17 cellular contexts compared by ENCODE assay signal in genomic region chr14:94124582-94125377, GRCh38. TPM values are rescaled to one million over a fixed set of nuclear protein-coding genes. Genes with fewer than 3 reads are reported as not detected.
DNase-seq lines count a peak whose midpoint lies in the region; ATAC-seq and TF ChIP-seq lines count a peak whose summit lies in the region.
"Had no signal": no experiment of that assay in that cellular context is flagged by ENCODE, and none has a peak within 500 bp of the region (broad histone marks: within the 10 kb centered on the region; RNA-seq: fewer than 3 reads in every experiment).

No MANE protein-coding gene starts in this region.

- no peak overlapping the region for H4K5ac ChIP-seq in H9 (ENCODE audit: insufficient read length, low read depth, low read length)

- peaks cover 22% of the 10 kb centered on the region for H3K9me3 ChIP-seq in BLaER1
- H3K9me3 ChIP-seq in H9 (ENCODE audit: control insufficient read depth, low read depth, low read length), result no peaks in the 10 kb centered on the region
- H3K9me3 ChIP-seq in sigmoid colon, result peaks cover 0 to 5% (median 3%) of the 10 kb centered on the region in 4 donors
- peaks cover 0 to 28% (median 14%) of the 10 kb centered on the region in 8 donors for H3K9me3 ChIP-seq in spleen
- peaks cover 0 to 2% (median 0%) of the 10 kb centered on the region in 4 donors for H3K9me3 ChIP-seq in upper lobe of left lung

- H3K4ac ChIP-seq in H9 (ENCODE audit: low read depth, low read length), result no peak overlapping the region

- no peak overlapping the region for H2BK15ac ChIP-seq in H9 (ENCODE audit: low read depth, low read length)

- H3K4me1 ChIP-seq in BLaER1 (peaks cover 18% of the 10 kb centered on the region), H9 (ENCODE audit: insufficient read depth, low read length) (no peaks in the 10 kb centered on the region; the same call in 1 of the 2 replicates), sigmoid colon (peaks cover 0 to 12% (median 8%) of the 10 kb centered on the region in 4 donors), spleen (peaks cover 0 to 17% (median 8%) of the 10 kb centered on the region in 6 donors), upper lobe of left lung (peaks cover 1 to 13% (median 9%) of the 10 kb centered on the region in 4 donors)

- H3K4me3 ChIP-seq in BLaER1 (no peak overlapping the region), epithelial cell of esophagus (ENCODE audit: low read length) (no peak overlapping the region), sigmoid colon (no peak overlapping the region), spleen (no peak overlapping the region), upper lobe of left lung (no peak overlapping the region)

- H3K27ac Mint-ChIP-seq in H9, result no peak overlapping the region

- no peak overlapping the region for H3K4me3 Mint-ChIP-seq in H9

- H2BK5ac ChIP-seq in H9 (ENCODE audit: insufficient read length, low read length), result no peak overlapping the region

- no peak overlapping the region for H2BK20ac ChIP-seq in H9 (ENCODE audit: low read depth, low read length, poor library complexity, severe bottlenecking)

- TF ChIP-seq EP300 in sigmoid colon (IDR thresholded peaks at IDR 0.05) (no peak), upper lobe of left lung (IDR thresholded peaks at IDR 0.05) (no peak)

- no peak for ATAC-seq in upper lobe of left lung (ENCODE audit: low FRiP score in 2 of 2)

- H4K91ac ChIP-seq in H9 (ENCODE audit: insufficient read length, low read depth, low read length), result no peak overlapping the region

- no peaks in the 10 kb centered on the region for H3K79me2 ChIP-seq in H9 (ENCODE audit: insufficient read depth, low read length)

- no peaks in the 10 kb centered on the region for H3K36me3 Mint-ChIP-seq in H9 (ENCODE audit: insufficient read depth in 1 of 3, low read depth in 3 of 3)

- H3K27me3 ChIP-seq in BLaER1, result no peaks in the 10 kb centered on the region
- no peaks in the 10 kb centered on the region for H3K27me3 ChIP-seq in H9 (ENCODE audit: insufficient read depth, low read length)
- H3K27me3 ChIP-seq in sigmoid colon, result no peaks in the 10 kb centered on the region
- no peaks in the 10 kb centered on the region for H3K27me3 ChIP-seq in spleen (replicated peaks in 1 of 7)
- no peaks in the 10 kb centered on the region for H3K27me3 ChIP-seq in upper lobe of left lung

- H3K79me1 ChIP-seq in H9 (ENCODE audit: insufficient read depth, low read depth, low read length, poor library complexity, severe bottlenecking), result no peaks in the 10 kb centered on the region

- no peak overlapping the region for H2AK5ac ChIP-seq in H9 (ENCODE audit: insufficient read length, low read length)

- H3T11ph ChIP-seq in H9 (ENCODE audit: low read length), result no peak overlapping the region

- H2BK120ac ChIP-seq in H9 (ENCODE audit: low read depth, low read length, poor library complexity, severe bottlenecking), result no peak overlapping the region

- H3K27me3 Mint-ChIP-seq in H9 (ENCODE audit: low read depth), result peaks cover 28% of the 10 kb centered on the region

- H4K20me1 ChIP-seq in BLaER1 (no peaks in the 10 kb centered on the region), H9 (ENCODE audit: control insufficient read depth, insufficient read depth, insufficient read length) (no peaks in the 10 kb centered on the region)

- no peak overlapping the region for H4K8ac ChIP-seq in H9 (replicated peaks; ENCODE audit: insufficient read length, low read depth, low read length)

- no peak for TF ChIP-seq POLR2A in sigmoid colon (IDR thresholded peaks at IDR 0.05)
- no peak for TF ChIP-seq POLR2A in spleen (IDR thresholded peaks at IDR 0.05)
- no peak for TF ChIP-seq POLR2A in upper lobe of left lung (IDR thresholded peaks at IDR 0.05)

- WGBS in H9 (ENCODE audit: extremely low coverage, insufficient read length, low lambda C conversion rate), result no CpG with 5 or more reads among the region's 9 CpGs
- WGBS in sigmoid colon, 2 donors, result 92 to 96% methylated on average over 9 of the region's 9 CpGs
- 84 to 91% (median 89%) methylated on average over 9 of the region's 9 CpGs for WGBS in spleen, 5 donors
- WGBS in upper lobe of left lung, 2 donors, result 84 to 94% methylated on average over 8 to 9 of the region's 9 CpGs

- no peak overlapping the region for H2AFZ ChIP-seq in H9 (ENCODE audit: low read length)

- no peak overlapping the region for H3K27ac ChIP-seq in BLaER1
- no peak overlapping the region for H3K27ac ChIP-seq in H9 (ENCODE audit: insufficient read length, low read depth, low read length)
- H3K27ac ChIP-seq in sigmoid colon, result no peak overlapping the region
- no peak overlapping the region for H3K27ac ChIP-seq in spleen
- no peak overlapping the region for H3K27ac ChIP-seq in upper lobe of left lung
- H3K27ac ChIP-seq: RWPE1 had no signal

- no peak overlapping the region for H3K18ac ChIP-seq in H9 (ENCODE audit: insufficient read length, low read depth, low read length)

- no peak overlapping the region for H3K9ac ChIP-seq in BLaER1
- no peak overlapping the region for H3K9ac ChIP-seq in H9 (ENCODE audit: extremely low read depth, insufficient read length, low read length)

- peaks cover 9% of the 10 kb centered on the region in 2 experiments for H3K4me1 Mint-ChIP-seq in H9

- DNase-seq in H9 (peak; percentile 14), epithelial cell of esophagus (ENCODE audit: low read depth) (peak; percentile 22), sigmoid colon (peak; percentile 43), T-helper 1 cell (no peak), spleen (no peak), upper lobe of left lung (no peak)
- DNase-seq: CD8-positive, alpha-beta memory T cell; GF-D8; HCEC 1CT; NCI-H1436 treated with DMSO at 0.1 percent for 48 hours; NCI-H2081 treated with DMSO at 0.1 percent for 48 hours; NCI-H2227 treated with DMSO at 0.1 percent for 48 hours; NCI-H69; NK-92 treated with Interleukin-12 subunit alpha and Interleukin-12 subunit beta, amount 100 ng/mL, for 24 hours; OCI-M1 had no signal

- H3K36me3 ChIP-seq in BLaER1 (no peaks in the 10 kb centered on the region; the same call in 1 of the 2 replicates), sigmoid colon (no peaks in the 10 kb centered on the region), spleen (peaks cover 0 to 16% (median 0%) of the 10 kb centered on the region in 6 donors), upper lobe of left lung (no peaks in the 10 kb centered on the region)

- H3K56ac ChIP-seq in H9 (ENCODE audit: insufficient read length, low read depth, low read length), result no peak overlapping the region

- no peak overlapping the region for H3K23ac ChIP-seq in H9 (ENCODE audit: insufficient read length, low read depth, low read length)

- H3K9me3 Mint-ChIP-seq in H9, result peaks cover 6% of the 10 kb centered on the region in 2 experiments; a peak in 2 of 5 replicates

- intact Hi-C loops in sigmoid colon (cut with DNase I), result no loop called here
- intact Hi-C loops in spleen (cut with DNase I; ENCODE audit: low total_unique reads), result no loop called here

- H3K4me2 ChIP-seq in BLaER1 (peak overlapping the region; percentile 22; the same call in 1 of the 2 replicates), H9 (ENCODE audit: insufficient read depth, insufficient read length, low read length) (no peak overlapping the region)

- H3K23me2 ChIP-seq in H9 (ENCODE audit: insufficient read length, low read depth, low read length, poor library complexity, severe bottlenecking), result peaks cover 7% of the 10 kb centered on the region

- TF ChIP-seq CTCF in H9 (conservative IDR thresholded peaks at IDR 0.05) (no peak), epithelial cell of esophagus (IDR thresholded peaks at IDR 0.05; ENCODE audit: insufficient read depth, low read depth, low read length, missing control alignments) (no peak), sigmoid colon (IDR thresholded peaks at IDR 0.05) (no peak), spleen (IDR thresholded peaks at IDR 0.05 in 8 of 11, conservative IDR thresholded peaks at IDR 0.05 in 3 of 11) (no peak), upper lobe of left lung (IDR thresholded peaks at IDR 0.05) (no peak)

- no peak overlapping the region for H2BK12ac ChIP-seq in H9 (ENCODE audit: insufficient read length, low read depth, low read length)

- H3K14ac ChIP-seq in H9 (ENCODE audit: insufficient read depth, low read length), result no peak overlapping the region

RNA-seq across cellular contexts. Expression of gene IFI27L2, which starts 4.6 kb away (rescaled TPM):
- total RNA-seq in H9 (2021) (28.6 and 32.5 TPM in 2 replicates), sigmoid colon (100 to 1,000 TPM in 2 of 4 donors, 10 to 100 TPM in 2; 47.9 to 145 (median 91.7) TPM), spleen (10 to 100 TPM; 40.6 to 93.1 (median 49.9) TPM), upper lobe of left lung (100 to 1,000 TPM in 2 of 6 donors, 10 to 100 TPM in 4; 45.2 to 118 (median 70.8) TPM)
- polyA plus RNA-seq in sigmoid colon (100 to 1,000 TPM in 1 of 3 donors, 10 to 100 TPM in 2; 63.1 to 126 (median 84.7) TPM), spleen (100 to 1,000 TPM; 118 to 137 (median 124) TPM)

RNA-seq across cellular contexts. Expression of gene IFI27, which starts 14.2 kb away (rescaled TPM):
- total RNA-seq in H9 (2021) (1.7 TPM in 2 replicates), sigmoid colon (100 to 1,000 TPM in 2 of 4 donors, 10 to 100 TPM in 2; 25.2 to 183 (median 98.3) TPM), spleen (100 to 1,000 TPM; 304 to 893 (median 750) TPM), upper lobe of left lung (100 to 1,000 TPM; 210 to 729 (median 328) TPM)
- polyA plus RNA-seq in sigmoid colon (1,000 to 10,000 TPM; 1,595 to 3,562 (median 2,792) TPM), spleen (1,000 to 10,000 TPM in 1 of 3 donors, 100 to 1,000 TPM in 2; 371 to 1,170 (median 689) TPM)

RNA-seq across cellular contexts. Expression of gene IFI27L1, which starts 43.7 kb away (rescaled TPM):
- 27.4 TPM in 2 replicates for total RNA-seq in H9 (2021)
- 1 to 10 TPM; 6.7 to 8.6 (median 7.7) TPM for total RNA-seq in sigmoid colon
- 10 to 100 TPM; 25.1 to 49.5 (median 30.6) TPM for polyA plus RNA-seq in sigmoid colon
- total RNA-seq in spleen, result 10 to 100 TPM in 6 of 7 donors, 1 to 10 TPM in 1; 4.4 to 16.1 (median 11.4) TPM
- 10 to 100 TPM in 2 of 3 donors, 1 to 10 TPM in 1; 7.5 to 18.8 (median 13.9) TPM for polyA plus RNA-seq in spleen
- total RNA-seq in upper lobe of left lung, result 10 to 100 TPM in 4 of 6 donors, 1 to 10 TPM in 2; 8.0 to 19.8 (median 15.2) TPM

RNA-seq across cellular contexts. Expression of gene DDX24, which starts 43.8 kb away (rescaled TPM):
- total RNA-seq in H9 (2021) (172 TPM in 2 replicates), sigmoid colon (100 to 1,000 TPM; 109 to 147 (median 133) TPM), spleen (100 to 1,000 TPM; 168 to 251 (median 209) TPM), upper lobe of left lung (100 to 1,000 TPM; 124 to 189 (median 154) TPM)
- polyA plus RNA-seq in sigmoid colon (10 to 100 TPM; 42.5 to 63.5 (median 43.2) TPM), spleen (100 to 1,000 TPM in 1 of 3 donors, 10 to 100 TPM in 2; 70.8 to 103 (median 91.8) TPM)

RNA-seq across cellular contexts. Expression of gene PPP4R4, which starts 49.3 kb away (rescaled TPM):
- total RNA-seq in H9 (2021) (3.9 and 5.1 TPM in 2 replicates), sigmoid colon (1 to 10 TPM in 1 of 4 donors, under 1 TPM in 3; 0.27 to 3.0 (median 0.69) TPM), spleen (under 1 TPM in 4 of 7 donors, not detected in 3; 0.09 to 0.94 (median 0.32) TPM), upper lobe of left lung (10 to 100 TPM in 2 of 6 donors, 1 to 10 TPM in 4; 3.0 to 18.4 (median 6.3) TPM)
- polyA plus RNA-seq in sigmoid colon (under 1 TPM in 2 of 3 donors, not detected in 1; 0.07 to 0.60 TPM), spleen (under 1 TPM; 0.05 to 0.26 (median 0.06) TPM)

Comparison
In these comparisons a context has a peak if more than half of its experiments do, and no peak if none do; other contexts are left out.
1. DNase-seq: peak in H9 (single experiment), epithelial cell of esophagus (single experiment) and sigmoid colon (single experiment); none in T-helper 1 cell (0 of 5), spleen (single experiment) and upper lobe of left lung (0 of 2).